In genomic region chr15:75354454-75354853, GRCh38 we compare ENCODE assay signal across 1 cellular context.
TF ChIP-seq lines count a peak whose summit lies in the region.

No MANE protein-coding gene starts in this region.

TF ChIP-seq in WTC11, 78 proteins besides CTCF, POLR2A, EP300 and RAD21 (continued from another document):
- TF ChIP-seq AFF4 (CRISPR knock-in tag; IDR thresholded peaks at IDR 0.05; ENCODE audit: borderline replicate concordance) (no peak), FOXK1 (CRISPR knock-in tag; IDR thresholded peaks at IDR 0.05) (no peak), USF2 (CRISPR knock-in tag; IDR thresholded peaks at IDR 0.05) (no peak), IRF1 (CRISPR knock-in tag; IDR thresholded peaks at IDR 0.05) (no peak), ATF2 (CRISPR knock-in tag; IDR thresholded peaks at IDR 0.05; ENCODE audit: borderline replicate concordance, low read depth) (no peak)
